Comparison of ENCODE assay signal across 18 cellular contexts in the genomic region with DNA sequence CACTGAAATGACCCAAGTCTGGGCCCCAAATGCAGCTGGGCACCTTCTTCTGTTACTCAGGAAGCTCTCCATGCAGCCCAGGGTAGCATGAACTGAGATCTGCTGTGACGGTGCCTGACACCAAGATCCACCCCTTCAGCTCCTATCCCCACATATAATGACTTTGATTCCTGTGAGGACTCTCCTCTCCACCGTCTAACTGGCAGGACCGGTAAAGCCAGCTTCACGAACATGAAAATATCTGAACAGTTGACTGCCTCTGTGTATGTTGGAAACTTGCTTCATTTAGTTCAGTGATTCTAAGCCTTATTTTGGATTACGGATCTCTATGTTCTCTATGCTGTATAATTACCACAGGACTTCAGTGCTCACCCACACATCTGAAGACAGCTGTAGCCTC.
DNase-seq lines count a peak whose midpoint lies in the region; ATAC-seq and TF ChIP-seq lines count a peak whose summit lies in the region.
"Had no signal": no experiment of that assay in that cellular context is flagged by ENCODE, and none has a peak within 500 bp of the region (broad histone marks: within the 10 kb centered on the region; RNA-seq: fewer than 3 reads in every experiment).

No MANE protein-coding gene starts in this region.

- H3K4me1 ChIP-seq in suprapubic skin (peaks cover 16% of the 10 kb centered on the region), SJCRH30 (no peaks in the 10 kb centered on the region)
- H3K4me1 ChIP-seq: colonic mucosa, testis had no signal

- TF ChIP-seq EP300 in suprapubic skin (IDR thresholded peaks at IDR 0.05) = no peak

- H3K4me3 ChIP-seq in suprapubic skin = no peak overlapping the region
- no peak overlapping the region for H3K4me3 ChIP-seq in SJCRH30
- H3K4me3 ChIP-seq: colonic mucosa, testis had no signal

- 54% methylated on average over 5 of the region's 5 CpGs for WGBS in suprapubic skin

- H3K36me3 ChIP-seq in suprapubic skin (no peaks in the 10 kb centered on the region), SJCRH30 (peaks cover 5% of the 10 kb centered on the region; the same call in 1 of the 2 replicates)
- H3K36me3 ChIP-seq: colonic mucosa had no signal

- H3K27me3 ChIP-seq in suprapubic skin = no peaks in the 10 kb centered on the region
- no peaks in the 10 kb centered on the region for H3K27me3 ChIP-seq in SJCRH30
- H3K27me3 ChIP-seq: colonic mucosa, testis had no signal

- H3K9me3 ChIP-seq in suprapubic skin = no peaks in the 10 kb centered on the region
- H3K9me3 ChIP-seq in SJCRH30 (replicated peaks) = no peaks in the 10 kb centered on the region
- H3K9me3 ChIP-seq: colonic mucosa, testis had no signal

- DNase-seq in ELF-1 (ENCODE audit: low read depth, low spot score) = peak; percentile 13
- peak; percentile 19 for DNase-seq in middle frontal gyrus (ENCODE audit: extremely low spot score, low spot score)
- DNase-seq in suprapubic skin (ENCODE audit: low spot score in 2 of 2) = no peak
- DNase-seq in SJCRH30 = no peak
- DNase-seq in NCI-H2227 (lab: John Stamatoyannopoulos, UW; ENCODE audit: unreplicated experiment) = no peak
- DNase-seq: activated CD4-positive, alpha-beta T cell treated with anti-CD3 and anti-CD28 coated beads for 4 hours; activated naive CD8-positive, alpha-beta T cell treated with anti-CD3 and anti-CD28 coated beads, Interleukin-2, amount 10 ng/mL, durations not matched to agents 7 days and 5 days; CD4-positive, alpha-beta memory T cell; colonic mucosa; endodermal cell; KBM-7; NCI-H187 treated with DMSO at 0.1 percent for 48 hours; NCI-H524; Right ventricle myocardium superior; T-cell; testis had no signal

- H3K27ac ChIP-seq in angular gyrus (ENCODE audit: low read depth, low read length) (peak overlapping the region; percentile 74), suprapubic skin (peak overlapping the region; percentile 61), SJCRH30 (no peak overlapping the region)
- H3K27ac ChIP-seq: colonic mucosa, testis had no signal

- no peak for TF ChIP-seq POLR2A in suprapubic skin (IDR thresholded peaks at IDR 0.05)

- ATAC-seq in GM21717 (IDR thresholded peaks at IDR 0.05; ENCODE audit: unreplicated experiment) = no peak
- ATAC-seq: T-cell had no signal

- TF ChIP-seq CTCF in suprapubic skin (IDR thresholded peaks at IDR 0.05) = no peak

Comparison
In these comparisons a context has a peak if more than half of its experiments do, and no peak if none do; other contexts are left out.
1. DNase-seq: peak in ELF-1 (single experiment) and middle frontal gyrus (single experiment); none in suprapubic skin (0 of 2), SJCRH30 (0 of 2) and NCI-H2227 (single experiment).